Comparison of ENCODE assay signal across 31 cellular contexts in the genomic region with DNA sequence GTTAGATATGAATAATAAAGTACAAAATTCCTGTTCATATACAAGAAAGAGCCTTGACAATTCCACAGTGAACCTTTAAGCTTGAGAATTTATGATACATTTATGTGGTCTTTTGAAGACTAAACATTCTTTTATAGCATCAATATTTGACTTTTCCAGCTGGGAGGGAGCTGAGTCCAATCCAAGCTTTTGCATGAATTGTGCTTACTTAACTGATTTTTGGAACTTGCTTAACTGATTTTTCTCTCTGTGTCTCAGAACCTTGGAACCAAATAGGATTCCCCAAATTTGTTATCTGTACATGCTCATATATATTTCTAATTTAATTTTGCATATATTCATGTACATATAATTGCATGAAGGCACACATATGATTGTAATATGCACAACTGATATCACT.
DNase-seq lines count a peak whose midpoint lies in the region; ATAC-seq, FAIRE-seq and TF ChIP-seq lines count a peak whose summit lies in the region.
"Had no signal": no experiment of that assay in that cellular context is flagged by ENCODE, and none has a peak within 500 bp of the region (broad histone marks: within the 10 kb centered on the region; RNA-seq: fewer than 3 reads in every experiment).

No MANE protein-coding gene starts in this region.

- H3K9ac ChIP-seq in HepG2 (ENCODE audit: insufficient read depth, low read depth, low read length), result no peak overlapping the region
- H3K9ac ChIP-seq: BLaER1; BLaER1 treated with 17β-estradiol and CSF1 and Interleukin-3, amounts not matched to agents 10 nM and 100 nM had no signal

- TF ChIP-seq EP300 in HepG2 (IDR thresholded peaks at IDR 0.05; ENCODE audit: low read depth in 2 of 2, low read length in 2 of 2), result no peak
- TF ChIP-seq EP300 in HepG2 (CRISPR knock-in tag; IDR thresholded peaks at IDR 0.05; ENCODE audit: borderline replicate concordance), result no peak

- CTCF ChIA-PET in HepG2 (lab: Yijun Ruan, JAX; ENCODE audit: low intra/inter-chr PET ratio, low total read pairs), result no interaction called here

- no TSS peak for BruUV-seq in HepG2 (replicated peaks; lab: Mats Ljungman, UMichigan)

- H3K27me3 ChIP-seq in right lobe of liver (no peaks in the 10 kb centered on the region), HepG2 (ENCODE audit: control insufficient read depth in 1 of 2, insufficient read depth in 2 of 2, low read length in 2 of 2) (no peaks in the 10 kb centered on the region)
- H3K27me3 ChIP-seq: BE2C; BLaER1; BLaER1 treated with 17β-estradiol and CSF1 and Interleukin-3, amounts not matched to agents 10 nM and 100 nM had no signal

- TF ChIP-seq POLR2A in right lobe of liver (IDR thresholded peaks at IDR 0.05) (no peak), HepG2 (IDR thresholded peaks at IDR 0.05; ENCODE audit: insufficient read depth in 1 of 2, low read depth in 2 of 2, low read length in 2 of 2) (no peak)

- ATAC-seq in right lobe of liver (peak in 3 of 4 donors; percentile 41 to 73 (median 62)), HepG2 (no peak), left lobe of liver (peak; percentile 43)
- ATAC-seq: A549; CD8-positive, alpha-beta T cell had no signal

- in situ Hi-C loops in HepG2 (cut with HindIII; ENCODE audit: extremely low pct_ligation_motif_present, low pct_unique_long_range_greater_than_20kb), result no loop called here

- H3K4me2 ChIP-seq in HepG2 (ENCODE audit: low read depth, low read length), result no peak overlapping the region
- H3K4me2 ChIP-seq: A549; BLaER1; BLaER1 treated with 17β-estradiol and CSF1 and Interleukin-3, amounts not matched to agents 10 nM and 100 nM had no signal

- TF ChIP-seq CTCF in right lobe of liver (IDR thresholded peaks at IDR 0.05) (no peak), HepG2 (CRISPR knock-in tag; IDR thresholded peaks at IDR 0.05) (no peak)

- H3K27ac ChIP-seq in right lobe of liver, result no peak overlapping the region
- H3K27ac ChIP-seq in HepG2 (ENCODE audit: extremely low read length, insufficient read depth, low read length), result no peak overlapping the region
- H3K27ac ChIP-seq: 22Rv1; A549; BLaER1; BLaER1 treated with 17β-estradiol and CSF1 and Interleukin-3, amounts not matched to agents 10 nM and 100 nM; C4-2B had no signal

- no peaks in the 10 kb centered on the region for H4K20me1 ChIP-seq in HepG2 (ENCODE audit: insufficient read depth, low read length)
- H4K20me1 ChIP-seq: BLaER1; BLaER1 treated with 17β-estradiol and CSF1 and Interleukin-3, amounts not matched to agents 10 nM and 100 nM had no signal

- no peaks in the 10 kb centered on the region for H3K36me3 ChIP-seq in right lobe of liver
- no peaks in the 10 kb centered on the region for H3K36me3 ChIP-seq in HepG2 (replicated peaks in 1 of 2; ENCODE audit: control insufficient read depth in 1 of 2, insufficient read depth in 2 of 2, low read length in 2 of 2)
- H3K36me3 ChIP-seq: BE2C; BLaER1; BLaER1 treated with 17β-estradiol and CSF1 and Interleukin-3, amounts not matched to agents 10 nM and 100 nM had no signal

- DNase-seq in right lobe of liver (no peak), HepG2 (ENCODE audit: low spot score) (no peak), left lobe of liver (ENCODE audit: low spot score) (no peak), T-helper 2 cell (no peak)
- DNase-seq: 8988T; ACHN; AML-193; BE2C; C1 segment of cervical spinal cord; Caco-2; Calu3; CD4-positive, alpha-beta memory T cell; CD4-positive, alpha-beta T cell; CD4-positive, CD25-positive, alpha-beta regulatory T cell; CD8-positive, alpha-beta memory T cell; CD8-positive, alpha-beta T cell; COR-L47; DMS 273 treated with DMSO at 0.1 percent for 48 hours; DMS153; DMS53; DMS79; DMS79 treated with DMSO at 0.1 percent for 48 hours; DND-41; EL had no signal

- H3K9me3 ChIP-seq in right lobe of liver, result no peaks in the 10 kb centered on the region
- H3K9me3 ChIP-seq in HepG2 (ENCODE audit: low read length), result peaks cover 54% of the 10 kb centered on the region
- H3K9me3 ChIP-seq: A549, BE2C, Caco-2 had no signal

- H3K4me3 ChIP-seq in right lobe of liver, result no peak overlapping the region
- H3K4me3 ChIP-seq in HepG2 (replicated peaks in 1 of 3; ENCODE audit: insufficient read depth in 1 of 3, low read depth in 2 of 3, low read length in 3 of 3), result no peak overlapping the region
- H3K4me3 ChIP-seq: A549; BLaER1; BLaER1 treated with 17β-estradiol and CSF1 and Interleukin-3, amounts not matched to agents 10 nM and 100 nM had no signal

- H3K4me1 ChIP-seq in right lobe of liver, result peaks cover 0 to 19% (median 0%) of the 10 kb centered on the region in 4 donors
- no peaks in the 10 kb centered on the region for H3K4me1 ChIP-seq in HepG2 (ENCODE audit: insufficient read depth, low read length)
- H3K4me1 ChIP-seq: A549; BE2C; BLaER1 treated with 17β-estradiol and CSF1 and Interleukin-3, amounts not matched to agents 10 nM and 100 nM; Caco-2 had no signal

- no peak for TF ChIP-seq RAD21 in HepG2 (CRISPR knock-in tag; IDR thresholded peaks at IDR 0.05)

- POLR2A ChIA-PET in HepG2 (lab: Yijun Ruan, JAX), result no interaction called here

- intact Hi-C loops in right lobe of liver (cut with DNase I), result no loop called here
- intact Hi-C loops in HepG2 (cut with micrococcal nuclease; ENCODE audit: unreplicated experiment), result no loop called here

- FAIRE-seq in HepG2 (lab: Jason Lieb, UNC), result no peak
- FAIRE-seq: A204.1, A549, D721Med had no signal

- no peak overlapping the region for H2AFZ ChIP-seq in HepG2 (ENCODE audit: low read length)

- no peaks in the 10 kb centered on the region for H3K79me2 ChIP-seq in HepG2 (ENCODE audit: insufficient read depth, low read length)

TF ChIP-seq in HepG2, 621 proteins besides CTCF, POLR2A, EP300 and RAD21:
- no peak for TF ChIP-seq POLR2G (IDR thresholded peaks at IDR 0.05; ENCODE audit: low read depth, low read length)
- no peak for TF ChIP-seq SRSF9 (IDR thresholded peaks at IDR 0.05; ENCODE audit: borderline replicate concordance, insufficient read depth, low read depth, low read length, poor library complexity, severe bottlenecking)
- TF ChIP-seq ZNF839 (CRISPR knock-in tag; IDR thresholded peaks at IDR 0.05; ENCODE audit: borderline replicate concordance), result no peak
- no peak for TF ChIP-seq USF2 (IDR thresholded peaks at IDR 0.05; ENCODE audit: low read depth, low read length)
- no peak for TF ChIP-seq USF2 (CRISPR knock-in tag; IDR thresholded peaks at IDR 0.05; ENCODE audit: borderline replicate concordance)
- no peak for TF ChIP-seq SNAPC2 (CRISPR knock-in tag; IDR thresholded peaks at IDR 0.05)
- TF ChIP-seq CENPX (CRISPR knock-in tag; IDR thresholded peaks at IDR 0.05), result no peak
- TF ChIP-seq, protein P1, sequence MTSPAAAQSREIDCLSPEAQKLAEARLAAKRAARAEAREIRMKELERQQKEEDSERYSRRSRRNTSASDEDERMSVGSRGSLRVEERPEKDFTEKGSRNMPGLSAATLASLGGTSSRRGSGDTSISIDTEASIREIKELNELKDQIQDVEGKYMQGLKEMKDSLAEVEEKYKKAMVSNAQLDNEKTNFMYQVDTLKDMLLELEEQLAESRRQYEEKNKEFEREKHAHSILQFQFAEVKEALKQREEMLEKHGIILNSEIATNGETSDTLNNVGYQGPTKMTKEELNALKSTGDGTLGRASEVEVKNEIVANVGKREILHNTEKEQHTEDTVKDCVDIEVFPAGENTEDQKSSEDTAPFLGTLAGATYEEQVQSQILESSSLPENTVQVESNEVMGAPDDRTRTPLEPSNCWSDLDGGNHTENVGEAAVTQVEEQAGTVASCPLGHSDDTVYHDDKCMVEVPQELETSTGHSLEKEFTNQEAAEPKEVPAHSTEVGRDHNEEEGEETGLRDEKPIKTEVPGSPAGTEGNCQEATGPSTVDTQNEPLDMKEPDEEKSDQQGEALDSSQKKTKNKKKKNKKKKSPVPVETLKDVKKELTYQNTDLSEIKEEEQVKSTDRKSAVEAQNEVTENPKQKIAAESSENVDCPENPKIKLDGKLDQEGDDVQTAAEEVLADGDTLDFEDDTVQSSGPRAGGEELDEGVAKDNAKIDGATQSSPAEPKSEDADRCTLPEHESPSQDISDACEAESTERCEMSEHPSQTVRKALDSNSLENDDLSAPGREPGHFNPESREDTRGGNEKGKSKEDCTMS (CRISPR knock-in tag; conservative IDR thresholded peaks at IDR 0.05), result no peak
